In genomic region chr2:16664809-16665745, GRCh38 we compare ENCODE assay signal across 8 cellular contexts. TPM values are rescaled to one million over a fixed set of nuclear protein-coding genes. Genes with fewer than 3 reads are reported as not detected.
DNase-seq lines count a peak whose midpoint lies in the region; ATAC-seq, FAIRE-seq and TF ChIP-seq lines count a peak whose summit lies in the region.

No MANE protein-coding gene starts in this region.

- H3K79me2 ChIP-seq in astrocyte (ENCODE audit: insufficient read depth, low read length), result no peaks in the 10 kb centered on the region

- TF ChIP-seq CTCF in Calu3 (IDR thresholded peaks at IDR 0.05; ENCODE audit: unreplicated experiment), result no peak
- no peak for TF ChIP-seq CTCF in astrocyte (IDR thresholded peaks at IDR 0.05; ENCODE audit: insufficient read depth, low read depth, low read length)
- TF ChIP-seq CTCF in liver (IDR thresholded peaks at IDR 0.05; ENCODE audit: low read depth, low read length, missing input control), result no peak

- H3K27ac Mint-ChIP-seq in Calu3 (ENCODE audit: unreplicated experiment), result no peak overlapping the region
- no peak overlapping the region for H3K27ac Mint-ChIP-seq in astrocyte (ENCODE audit: unreplicated experiment)

- H3K4me1 Mint-ChIP-seq in Calu3 (ENCODE audit: low read depth, unreplicated experiment), result peaks cover 16% of the 10 kb centered on the region
- peaks cover 20% of the 10 kb centered on the region for H3K4me1 Mint-ChIP-seq in astrocyte (ENCODE audit: low read depth, unreplicated experiment)

- intact Hi-C loops in Calu3 (cut with micrococcal nuclease; ENCODE audit: unreplicated experiment), result no loop called here

- H3K4me3 Mint-ChIP-seq in Calu3 (ENCODE audit: low read depth, unreplicated experiment) (peak overlapping the region; percentile 74), astrocyte (ENCODE audit: unreplicated experiment) (peak overlapping the region; percentile 80)

- H3K9me3 ChIP-seq in astrocyte (ENCODE audit: insufficient read depth, low read depth, low read length), result no peaks in the 10 kb centered on the region
- no peaks in the 10 kb centered on the region for H3K9me3 ChIP-seq in liver (ENCODE audit: control insufficient read depth in 4 of 4, low read length in 3 of 4)
- no peaks in the 10 kb centered on the region for H3K9me3 ChIP-seq in thymus (ENCODE audit: control insufficient read depth)

- CTCF ChIA-PET in Calu3 (lab: Charles Lee), result no interaction called here

- peak overlapping the region; percentile 61 for H2AFZ ChIP-seq in astrocyte (ENCODE audit: low read depth, low read length)

- peak; percentile 9 for ATAC-seq in HG02870 (IDR thresholded peaks at IDR 0.05; ENCODE audit: unreplicated experiment)

- DNase-seq in Calu3, result no peak
- DNase-seq in astrocyte (ENCODE audit: low read depth), result no peak
- no peak for DNase-seq in mucosa of gallbladder (ENCODE audit: low spot score)
- no peak for DNase-seq in central memory CD4-positive, alpha-beta T cell
- no peak for DNase-seq in NK-92 treated with Interleukin-12 subunit alpha and Interleukin-12 subunit beta, amount 100 ng/mL, for 24 hours (lab: John Stamatoyannopoulos, UW)

- peak overlapping the region; percentile 94 for H3K4me2 ChIP-seq in astrocyte (ENCODE audit: low read length)

- no peak for FAIRE-seq in astrocyte (lab: Jason Lieb, UNC)

- H3K36me3 Mint-ChIP-seq in Calu3 (ENCODE audit: insufficient read depth, unreplicated experiment) (peaks cover 7% of the 10 kb centered on the region), astrocyte (ENCODE audit: low read depth, unreplicated experiment) (no peaks in the 10 kb centered on the region)

- H3K36me3 ChIP-seq in astrocyte (ENCODE audit: insufficient read depth, low read length) (no peaks in the 10 kb centered on the region), liver (ENCODE audit: control insufficient read depth in 4 of 4, insufficient read depth in 3 of 4, low read depth in 1 of 4, low read length in 3 of 4) (no peaks in the 10 kb centered on the region), thymus (ENCODE audit: control insufficient read depth, insufficient read depth) (no peaks in the 10 kb centered on the region)

- H3K9me3 Mint-ChIP-seq in Calu3 (ENCODE audit: low read depth, unreplicated experiment), result no peaks in the 10 kb centered on the region
- no peaks in the 10 kb centered on the region for H3K9me3 Mint-ChIP-seq in astrocyte (ENCODE audit: unreplicated experiment)

- H3K27me3 ChIP-seq in astrocyte (ENCODE audit: insufficient read depth, low read length) (peaks cover 3% of the 10 kb centered on the region), liver (ENCODE audit: control insufficient read depth in 4 of 4, insufficient read depth in 4 of 4, low read length in 3 of 4) (no peaks in the 10 kb centered on the region), thymus (ENCODE audit: control insufficient read depth, insufficient read depth) (peaks cover 15% of the 10 kb centered on the region)

- H3K4me3 ChIP-seq in astrocyte (ENCODE audit: insufficient read depth, low read depth, low read length) (peak overlapping the region; percentile 60), liver (ENCODE audit: low read depth in 1 of 3, low read length in 3 of 3) (peak overlapping the region in 2 of 3 donors; percentile 60 to 71), thymus (ENCODE audit: low read length) (peak overlapping the region; percentile 48)

- 15% methylated on average over 33 of the region's 33 CpGs for WGBS in liver
- WGBS in thymus, result 14% methylated on average over 33 of the region's 33 CpGs

- H3K9ac ChIP-seq in astrocyte (ENCODE audit: low read length), result peak overlapping the region; percentile 76
- peak overlapping the region in 1 of 2 donors; percentile 53 for H3K9ac ChIP-seq in liver (ENCODE audit: low read depth in 1 of 2, low read length in 2 of 2)

- H3K27ac ChIP-seq in astrocyte (ENCODE audit: low read depth, low read length) (no peak overlapping the region), liver (ENCODE audit: low read depth in 1 of 2, low read length in 2 of 2) (peak overlapping the region; percentile 22 to 71), thymus (ENCODE audit: low read depth) (peak overlapping the region; percentile 15)

- peaks cover 5% of the 10 kb centered on the region for H4K20me1 ChIP-seq in astrocyte (ENCODE audit: insufficient read depth, low read length)

- BruUV-seq in Calu3 (replicated peaks; lab: Mats Ljungman, UMichigan), result no TSS peak

- H3K27me3 Mint-ChIP-seq in Calu3 (ENCODE audit: unreplicated experiment) (peaks cover 57% of the 10 kb centered on the region), astrocyte (ENCODE audit: low read depth, unreplicated experiment) (peaks cover 16% of the 10 kb centered on the region)

- no peak for TF ChIP-seq RAD21 in liver (IDR thresholded peaks at IDR 0.05)

- H3K4me1 ChIP-seq in astrocyte (ENCODE audit: insufficient read depth, low read length), result peaks cover 16% of the 10 kb centered on the region
- H3K4me1 ChIP-seq in liver (ENCODE audit: control insufficient read depth in 4 of 4, insufficient read depth in 4 of 4, low read length in 3 of 4), result peaks cover 0 to 11% (median 6%) of the 10 kb centered on the region in 4 donors
- no peaks in the 10 kb centered on the region for H3K4me1 ChIP-seq in thymus (ENCODE audit: control insufficient read depth, insufficient read depth, low read length)

TF ChIP-seq in liver, 16 proteins besides CTCF, POLR2A, EP300 and RAD21:
- no peak for TF ChIP-seq JUND (IDR thresholded peaks at IDR 0.05)
- TF ChIP-seq FOXA1 (IDR thresholded peaks at IDR 0.05), result no peak
- TF ChIP-seq TAF1 (conservative IDR thresholded peaks at IDR 0.05), result no peak
- TF ChIP-seq ATF3 (IDR thresholded peaks at IDR 0.05), result no peak
- no peak for TF ChIP-seq FOXA2 (IDR thresholded peaks at IDR 0.05)
- TF ChIP-seq, protein P1, sequence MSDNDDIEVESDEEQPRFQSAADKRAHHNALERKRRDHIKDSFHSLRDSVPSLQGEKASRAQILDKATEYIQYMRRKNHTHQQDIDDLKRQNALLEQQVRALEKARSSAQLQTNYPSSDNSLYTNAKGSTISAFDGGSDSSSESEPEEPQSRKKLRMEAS (IDR thresholded peaks at IDR 0.05), result no peak
- no peak for TF ChIP-seq REST (IDR thresholded peaks at IDR 0.05)
- no peak for TF ChIP-seq GABPA (IDR thresholded peaks at IDR 0.05 in 1 of 2, conservative IDR thresholded peaks at IDR 0.05 in 1 of 2)
- no peak for TF ChIP-seq HNF4A (conservative IDR thresholded peaks at IDR 0.05)

RNA-seq across cellular contexts. Expression of gene CYRIA, which starts 0.6 kb away (rescaled TPM):
- total RNA-seq in Calu3 (2022), result 0.19 and 0.22 TPM in 2 replicates
- total RNA-seq in astrocyte, result 4.9 and 6.0 TPM in 2 replicates
- 1 to 10 TPM; 3.1 to 4.3 TPM for total RNA-seq in liver
- 1 to 10 TPM; 1.3 to 1.6 TPM for polyA plus RNA-seq in liver
- 7.2 TPM for polyA plus RNA-seq in thymus
- 7.0 TPM for total RNA-seq in mucosa of gallbladder
